ENCODE assay signal across 2 cellular contexts in the genomic region with DNA sequence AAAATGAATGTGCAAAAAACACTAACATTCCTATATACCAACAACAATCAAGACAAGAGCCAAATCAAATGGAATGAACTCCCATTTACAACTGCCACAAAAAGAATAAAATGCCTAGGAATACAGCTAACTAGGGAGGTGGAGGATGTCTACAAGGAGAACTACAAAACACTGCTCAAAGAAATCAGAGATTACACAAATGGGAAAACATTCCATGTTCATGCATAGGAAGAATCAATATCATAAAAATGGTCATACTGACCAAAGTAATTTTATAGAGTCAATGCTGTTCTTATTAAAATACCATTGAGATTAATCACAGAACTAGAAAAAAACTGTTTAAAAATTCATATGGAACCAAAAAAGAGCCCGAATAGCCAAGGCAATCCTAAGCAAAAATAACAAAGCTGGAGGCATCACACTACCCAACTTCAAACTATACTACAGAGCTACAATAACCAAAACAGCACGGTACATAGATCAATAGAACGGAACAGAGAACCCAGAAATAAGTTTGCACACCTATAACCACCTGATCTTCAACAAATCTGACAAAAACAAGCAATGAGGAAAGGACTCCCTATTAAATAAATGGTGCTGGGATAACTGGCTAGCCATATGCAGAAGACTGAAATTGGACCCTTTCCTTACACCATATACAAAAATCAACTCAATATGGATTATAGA. TPM values are rescaled to one million over a fixed set of nuclear protein-coding genes. Genes with fewer than 3 reads are reported as not detected.
"Had no signal": no experiment of that assay in that cellular context is flagged by ENCODE, and none has a peak within 500 bp of the region (broad histone marks: within the 10 kb centered on the region; RNA-seq: fewer than 3 reads in every experiment).

No MANE protein-coding gene starts in this region.

RNA-seq across cellular contexts. Expression of a gene that starts 21.2 kb away (rescaled TPM):
- total RNA-seq: GM23248, H7 had no signal
- polyA plus RNA-seq: GM23248 had no signal
